9 cellular contexts compared by ENCODE assay signal in the genomic region with DNA sequence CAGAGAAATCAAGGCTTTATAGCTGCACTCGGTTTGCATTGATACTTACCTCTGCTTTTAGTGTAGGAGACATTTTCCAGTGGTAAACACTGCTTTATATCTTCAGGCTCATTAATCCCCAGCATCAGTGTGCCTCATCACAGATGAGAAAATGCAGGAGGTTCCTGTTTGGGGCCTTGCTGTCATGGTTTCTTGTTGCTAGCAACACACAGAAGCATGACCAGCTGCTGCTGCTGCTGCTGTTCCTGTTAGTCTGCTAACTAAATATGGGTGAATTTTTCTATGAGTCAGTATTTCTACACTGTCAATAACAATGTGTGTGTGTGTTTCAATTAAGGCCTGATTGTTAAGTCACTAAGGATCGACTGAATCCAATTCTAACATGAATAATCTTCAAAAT.
DNase-seq lines count a peak whose midpoint lies in the region; ATAC-seq and TF ChIP-seq lines count a peak whose summit lies in the region.
"Had no signal": no experiment of that assay in that cellular context is flagged by ENCODE, and none has a peak within 500 bp of the region (broad histone marks: within the 10 kb centered on the region; RNA-seq: fewer than 3 reads in every experiment).

No MANE protein-coding gene starts in this region.

- H3K9ac ChIP-seq in KMS-11, result peak overlapping the region; percentile 29

- no peaks in the 10 kb centered on the region for H3K36me3 ChIP-seq in KMS-11 (ENCODE audit: insufficient read depth)
- H3K36me3 ChIP-seq: SJSA1 had no signal

- no peaks in the 10 kb centered on the region for H4K20me1 ChIP-seq in KMS-11 (ENCODE audit: insufficient read depth)

- no peak for TF ChIP-seq CTCF in KMS-11 (conservative IDR thresholded peaks at IDR 0.05; ENCODE audit: low read depth, low read length)
- TF ChIP-seq CTCF in foreskin fibroblast (IDR thresholded peaks at IDR 0.05; ENCODE audit: low read depth, low read length), result no peak

- no peaks in the 10 kb centered on the region for H3K27me3 ChIP-seq in KMS-11 (ENCODE audit: insufficient read depth, low read depth)
- H3K27me3 ChIP-seq: SJSA1 had no signal

- no peak overlapping the region for H3K4me3 ChIP-seq in KMS-11 (IDR thresholded peaks at IDR 0.05; ENCODE audit: insufficient read depth, low read depth, low read length)
- no peak overlapping the region for H3K4me3 ChIP-seq in foreskin fibroblast (ENCODE audit: low read depth in 1 of 2, low read length in 2 of 2)
- H3K4me3 ChIP-seq: SJSA1 had no signal

- DNase-seq in DMS53 (lab: John Stamatoyannopoulos, UW) (peak; percentile 98), SW480 (ENCODE audit: low spot score) (peak; percentile 26), foreskin fibroblast (peak; percentile 89 to 91), pulmonary artery endothelial cell (ENCODE audit: low read depth, low spot score) (peak; percentile 92), hippocampal formation (lab: John Stamatoyannopoulos, UW) (no peak)

- H3K79me2 ChIP-seq in KMS-11 (ENCODE audit: insufficient read depth, low read depth), result no peaks in the 10 kb centered on the region

- H3K4me2 ChIP-seq in KMS-11, result peak overlapping the region; percentile 14

- peaks cover 20% of the 10 kb centered on the region for H3K4me1 ChIP-seq in KMS-11 (ENCODE audit: low read depth, poor library complexity, severe bottlenecking)
- H3K4me1 ChIP-seq: SJSA1 had no signal

- peak overlapping the region; percentile 25; the same call in 1 of the 2 replicates for H2AFZ ChIP-seq in KMS-11 (ENCODE audit: low read depth)

- H3K27ac ChIP-seq in KMS-11, result peak overlapping the region; percentile 64
- H3K27ac ChIP-seq: SJSA1 had no signal

- ATAC-seq in GM21390 (IDR thresholded peaks at IDR 0.05; ENCODE audit: unreplicated experiment) (peak; percentile 78), GM19035 (IDR thresholded peaks at IDR 0.05; ENCODE audit: unreplicated experiment) (no peak)

Comparison
In these comparisons a context has a peak if more than half of its experiments do, and no peak if none do; other contexts are left out.
1. DNase-seq: peak in DMS53 (single experiment), SW480 (single experiment), foreskin fibroblast (2 of 2) and pulmonary artery endothelial cell (single experiment); none in hippocampal formation (0 of 2).